ENCODE assay signal across 8 cellular contexts in genomic region chr6:89610149-89610642, GRCh38. TPM values are rescaled to one million over a fixed set of nuclear protein-coding genes. Genes with fewer than 3 reads are reported as not detected.
DNase-seq lines count a peak whose midpoint lies in the region; ATAC-seq, FAIRE-seq and TF ChIP-seq lines count a peak whose summit lies in the region.

No MANE protein-coding gene starts in this region.

- H3K4me1 ChIP-seq in GM23248 (ENCODE audit: insufficient read depth) (no peaks in the 10 kb centered on the region), HepG2 (ENCODE audit: insufficient read depth, low read length) (no peaks in the 10 kb centered on the region)

- H3K4me3 ChIP-seq in GM23248 (no peak overlapping the region), cardiac fibroblast (replicated peaks in 1 of 2; ENCODE audit: low read depth in 2 of 2, low read length in 2 of 2) (no peak overlapping the region), HepG2 (replicated peaks in 1 of 3; ENCODE audit: insufficient read depth in 1 of 3, low read depth in 2 of 3, low read length in 3 of 3) (no peak overlapping the region)

- TF ChIP-seq POLR2A in HepG2 (IDR thresholded peaks at IDR 0.05; ENCODE audit: insufficient read depth in 1 of 2, low read depth in 2 of 2, low read length in 2 of 2), result no peak

- H3K79me2 ChIP-seq in GM23248 (ENCODE audit: insufficient read depth) (no peaks in the 10 kb centered on the region), HepG2 (ENCODE audit: insufficient read depth, low read length) (no peaks in the 10 kb centered on the region)

- DNase-seq in DMS153 treated with DMSO at 0.1 percent for 48 hours (lab: John Stamatoyannopoulos, UW; ENCODE audit: unreplicated experiment) (peak; percentile 27), GM23248 (peak; percentile 66), NCI-H1694 treated with DMSO at 0.1 percent for 48 hours (lab: John Stamatoyannopoulos, UW) (peak; percentile 31), cardiac fibroblast (ENCODE audit: low read depth in 2 of 2) (peak; percentile 56 to 58), HepG2 (ENCODE audit: low spot score) (peak; percentile 40), hippocampal formation (lab: John Stamatoyannopoulos, UW) (no peak)
- peak; percentile 74 for DNase-seq in activated CD4-positive, CD25-positive, alpha-beta regulatory T cell treated with anti-CD3 and anti-CD28 coated beads, Interleukin-2, amount 50 U/mL, for 72 hours
- peak; percentile 72 for DNase-seq in stimulated activated CD8-positive, alpha-beta memory T cell treated with anti-CD3 and anti-CD28 coated beads, Interleukin-12 subunit alpha, Interleukin-12 subunit beta, amount 100 ng/mL, for 1 hour (ENCODE audit: low read depth)

- CTCF ChIA-PET in HepG2 (lab: Yijun Ruan, JAX; ENCODE audit: low intra/inter-chr PET ratio, low total read pairs), result interaction anchor here (1.0 to 3.8 kb wide), 3 partner anchors 177 to 242 kb away, joined by 3 to 42 read pairs (median 4); partner anchors contain the start of gene ANKRD6

- H3K36me3 ChIP-seq in GM23248 (ENCODE audit: low read depth) (no peaks in the 10 kb centered on the region), HepG2 (replicated peaks in 1 of 2; ENCODE audit: control insufficient read depth in 1 of 2, insufficient read depth in 2 of 2, low read length in 2 of 2) (no peaks in the 10 kb centered on the region)

- no peaks in the 10 kb centered on the region for H3F3A ChIP-seq in GM23248 (ENCODE audit: insufficient read depth)

- H3K9me3 ChIP-seq in GM23248 (ENCODE audit: low read depth), result no peaks in the 10 kb centered on the region
- H3K9me3 ChIP-seq in HepG2 (ENCODE audit: low read length), result no peaks in the 10 kb centered on the region

- POLR2A ChIA-PET in HepG2 (lab: Yijun Ruan, JAX), result no interaction called here

- H3K9me2 ChIP-seq in GM23248 (ENCODE audit: insufficient read depth), result no peaks in the 10 kb centered on the region

- BruUV-seq in HepG2 (replicated peaks; lab: Mats Ljungman, UMichigan), result no TSS peak

- intact Hi-C loops in HepG2 (cut with micrococcal nuclease; ENCODE audit: unreplicated experiment), result loop anchor here (1.0 to 5.0 kb wide), 3 partner anchors 177 to 299 kb away; partner anchors contain the start of gene ANKRD6

- no peaks in the 10 kb centered on the region for H4K20me1 ChIP-seq in GM23248 (ENCODE audit: insufficient read depth)
- H4K20me1 ChIP-seq in HepG2 (ENCODE audit: insufficient read depth, low read length), result no peaks in the 10 kb centered on the region

- H3K9ac ChIP-seq in GM23248, result no peak overlapping the region
- no peak overlapping the region for H3K9ac ChIP-seq in HepG2 (ENCODE audit: insufficient read depth, low read depth, low read length)

- H2AFZ ChIP-seq in GM23248 (peak overlapping the region; percentile 32; the same call in 1 of the 2 replicates), HepG2 (ENCODE audit: low read length) (no peak overlapping the region)

- 23 to 31% methylated on average over 11 of the region's 11 CpGs for WGBS in GM23248 (ENCODE audit: low coverage in 1 of 2, low lambda C conversion rate in 2 of 2, missing lambda C conversion rate in 2 of 2), 2 experiments
- 4% methylated on average over 11 of the region's 11 CpGs for WGBS in HepG2 (ENCODE audit: low lambda C conversion rate)

- peak; percentile 93 for ATAC-seq in HepG2

- TF ChIP-seq EP300 in HepG2 (IDR thresholded peaks at IDR 0.05; ENCODE audit: low read depth in 2 of 2, low read length in 2 of 2), result no peak
- no peak for TF ChIP-seq EP300 in HepG2 (CRISPR knock-in tag; IDR thresholded peaks at IDR 0.05; ENCODE audit: borderline replicate concordance)

- H3K4me2 ChIP-seq in GM23248 (ENCODE audit: unreplicated experiment) (no peak overlapping the region), HepG2 (ENCODE audit: low read depth, low read length) (no peak overlapping the region)

- TF ChIP-seq RAD21 in HepG2 (CRISPR knock-in tag; IDR thresholded peaks at IDR 0.05), result peak; percentile 54; the same call in 1 of the 2 replicates

- TF ChIP-seq CTCF in cardiac fibroblast (IDR thresholded peaks at IDR 0.05; ENCODE audit: low read depth, low read length) (peak; percentile 83), HepG2 (CRISPR knock-in tag; IDR thresholded peaks at IDR 0.05) (peak; percentile 82)

- no peaks in the 10 kb centered on the region for H3K27me3 ChIP-seq in GM23248 (replicated peaks; ENCODE audit: insufficient read depth)
- H3K27me3 ChIP-seq in HepG2 (ENCODE audit: control insufficient read depth in 1 of 2, insufficient read depth in 2 of 2, low read length in 2 of 2), result no peaks in the 10 kb centered on the region

- FAIRE-seq in HepG2 (lab: Jason Lieb, UNC), result peak; percentile 26

- in situ Hi-C loops in GM23248 (cut with MboI) (loop anchor here (10.0 kb wide), 1 partner anchor 175 kb away; the partner anchor contains the start of gene ANKRD6), HepG2 (cut with HindIII; ENCODE audit: extremely low pct_ligation_motif_present, low pct_unique_long_range_greater_than_20kb) (loop anchor here (5.0 kb wide), 1 partner anchor 178 kb away; the partner anchor contains the start of gene ANKRD6)

- H3K27ac ChIP-seq in GM23248 (no peak overlapping the region), HepG2 (ENCODE audit: extremely low read length, insufficient read depth, low read length) (no peak overlapping the region)

TF ChIP-seq in HepG2, 621 proteins besides CTCF, POLR2A, EP300 and RAD21:
- TF ChIP-seq ZSCAN25 (CRISPR knock-in tag; IDR thresholded peaks at IDR 0.05), result peak; percentile 89
- TF ChIP-seq STAG1 (CRISPR knock-in tag; IDR thresholded peaks at IDR 0.05), result peak; percentile 64
- peak; percentile 15; the same call in 1 of the 2 replicates for TF ChIP-seq PATZ1 (CRISPR knock-in tag; IDR thresholded peaks at IDR 0.05)
- TF ChIP-seq JARID2 (CRISPR knock-in tag; IDR thresholded peaks at IDR 0.05; ENCODE audit: insufficient replicate concordance), result no peak
- 0 out of 2 replicates have a peak, but pooled peaks have one; percentile 30 for TF ChIP-seq CEBPB (IDR thresholded peaks at IDR 0.05; ENCODE audit: borderline replicate concordance, low read depth, low read length)
- TF ChIP-seq SMC3 (IDR thresholded peaks at IDR 0.05; ENCODE audit: low read length), result peak; percentile 91
- no peak for TF ChIP-seq MED13 (CRISPR knock-in tag; IDR thresholded peaks at IDR 0.05)
- TF ChIP-seq FOXO1 (CRISPR knock-in tag; IDR thresholded peaks at IDR 0.05), result no peak
- TF ChIP-seq HMGXB4 (CRISPR knock-in tag; IDR thresholded peaks at IDR 0.05; ENCODE audit: borderline replicate concordance in 1 of 2, low read depth in 1 of 2), result 0 out of 4 replicates have a peak, but pooled peaks of 1 of the 2 experiments have one; percentile 20

RNA-seq across cellular contexts. Expression of gene LYRM2, which starts 28.4 kb away (rescaled TPM):
- total RNA-seq in GM23248 (2014; rRNA removed; shearing (Covaris generic)), result 30.1 and 30.6 TPM in 2 replicates
- polyA plus RNA-seq in GM23248 (2016; fragmentation: Nextera tagmentation; extraction: Ambion mirVana) (68.2 and 69.5 TPM in 2 replicates), HepG2 (2011; rRNA removed) (13.8 and 17.8 TPM in 2 replicates)
- 32.6 and 49.5 TPM in 2 replicates for total RNA-seq in HepG2 (2016; rRNA removed; fragmentation: Illumina TruSeq; extraction: Trizol)
- 4.4 and 4.6 TPM in 2 replicates for total RNA-seq in HepG2 (2016; cell fraction: cytosol; rRNA removed; fragmentation: Illumina TruSeq; extraction: Trizol; ENCODE audit: low read depth)
- 36.8 and 55.7 TPM in 2 replicates for total RNA-seq in HepG2 (2016; cell fraction: insoluble cytoplasmic fraction; rRNA removed; fragmentation: Illumina TruSeq; extraction: Trizol)
- 13.9 and 16.0 TPM in 2 replicates for total RNA-seq in HepG2 (2016; cell fraction: membrane; rRNA removed; fragmentation: Illumina TruSeq; extraction: Trizol)
- total RNA-seq in HepG2 (2016; cell fraction: nucleus; rRNA removed; fragmentation: Illumina TruSeq; extraction: Trizol), result 12.6 and 14.8 TPM in 2 replicates
- polyA plus RNA-seq in HepG2 (2011; cell fraction: cytosol; rRNA removed), result 6.0 and 13.6 TPM in 2 replicates
- 1.4 and 3.4 TPM in 2 replicates for polyA plus RNA-seq in HepG2 (2011; cell fraction: nucleus; rRNA removed)
- 16.6 and 20.8 TPM in 2 replicates for polyA plus RNA-seq in HepG2 (2012)
- polyA plus RNA-seq in HepG2 (2016; cell fraction: cytosol; fragmentation: Illumina TruSeq; extraction: Trizol; ENCODE audit: low read depth), result 5.1 and 6.1 TPM in 2 replicates
- polyA plus RNA-seq in HepG2 (2016; cell fraction: insoluble cytoplasmic fraction; fragmentation: Illumina TruSeq; extraction: Trizol; ENCODE audit: low read depth), result 42.1 and 46.1 TPM in 2 replicates
- 11.1 and 12.2 TPM in 2 replicates for polyA plus RNA-seq in HepG2 (2016; cell fraction: membrane; fragmentation: Illumina TruSeq; extraction: Trizol; ENCODE audit: low read depth)
- polyA plus RNA-seq in HepG2 (2016; cell fraction: nucleus; fragmentation: Illumina TruSeq; extraction: Trizol; ENCODE audit: insufficient read depth, low read depth), result 20.0 and 21.2 TPM in 2 replicates
- 2.4 and 4.3 TPM in 2 replicates for polyA minus RNA-seq in HepG2 (2011; rRNA and poly(A)+ RNA removed; ENCODE audit: low replicate concordance)
- polyA minus RNA-seq in HepG2 (2011; cell fraction: cytosol; rRNA and poly(A)+ RNA removed), result 8.7 and 10.6 TPM in 2 replicates
- 9.5 and 12.7 TPM in 2 replicates for polyA minus RNA-seq in HepG2 (2011; cell fraction: nucleus; rRNA and poly(A)+ RNA removed)

Comparison
In these comparisons a context has a peak if more than half of its experiments do, and no peak if none do; other contexts are left out.
1. DNase-seq: peak in DMS153 treated with DMSO at 0.1 percent for 48 hours (single experiment), GM23248 (single experiment), NCI-H1694 treated with DMSO at 0.1 percent for 48 hours (single experiment), activated CD4-positive, CD25-positive, alpha-beta regulatory T cell treated with anti-CD3 and anti-CD28 coated beads, Interleukin-2, amount 50 U/mL, for 72 hours (single experiment), cardiac fibroblast (2 of 2), HepG2 (single experiment) and stimulated activated CD8-positive, alpha-beta memory T cell treated with anti-CD3 and anti-CD28 coated beads, Interleukin-12 subunit alpha, Interleukin-12 subunit beta, amount 100 ng/mL, for 1 hour (single experiment); none in hippocampal formation (0 of 2).